2 cellular contexts compared by ENCODE assay signal in genomic region chr2:29329899-29330298, GRCh38.
TF ChIP-seq lines count a peak whose summit lies in the region.

No MANE protein-coding gene starts in this region.

TF ChIP-seq in HCT116, 20 proteins besides CTCF, POLR2A, EP300 and RAD21:
- TF ChIP-seq POLR2AphosphoS5 (IDR thresholded peaks at IDR 0.05; ENCODE audit: low read depth, low read length), result no peak
- TF ChIP-seq, protein P1, sequence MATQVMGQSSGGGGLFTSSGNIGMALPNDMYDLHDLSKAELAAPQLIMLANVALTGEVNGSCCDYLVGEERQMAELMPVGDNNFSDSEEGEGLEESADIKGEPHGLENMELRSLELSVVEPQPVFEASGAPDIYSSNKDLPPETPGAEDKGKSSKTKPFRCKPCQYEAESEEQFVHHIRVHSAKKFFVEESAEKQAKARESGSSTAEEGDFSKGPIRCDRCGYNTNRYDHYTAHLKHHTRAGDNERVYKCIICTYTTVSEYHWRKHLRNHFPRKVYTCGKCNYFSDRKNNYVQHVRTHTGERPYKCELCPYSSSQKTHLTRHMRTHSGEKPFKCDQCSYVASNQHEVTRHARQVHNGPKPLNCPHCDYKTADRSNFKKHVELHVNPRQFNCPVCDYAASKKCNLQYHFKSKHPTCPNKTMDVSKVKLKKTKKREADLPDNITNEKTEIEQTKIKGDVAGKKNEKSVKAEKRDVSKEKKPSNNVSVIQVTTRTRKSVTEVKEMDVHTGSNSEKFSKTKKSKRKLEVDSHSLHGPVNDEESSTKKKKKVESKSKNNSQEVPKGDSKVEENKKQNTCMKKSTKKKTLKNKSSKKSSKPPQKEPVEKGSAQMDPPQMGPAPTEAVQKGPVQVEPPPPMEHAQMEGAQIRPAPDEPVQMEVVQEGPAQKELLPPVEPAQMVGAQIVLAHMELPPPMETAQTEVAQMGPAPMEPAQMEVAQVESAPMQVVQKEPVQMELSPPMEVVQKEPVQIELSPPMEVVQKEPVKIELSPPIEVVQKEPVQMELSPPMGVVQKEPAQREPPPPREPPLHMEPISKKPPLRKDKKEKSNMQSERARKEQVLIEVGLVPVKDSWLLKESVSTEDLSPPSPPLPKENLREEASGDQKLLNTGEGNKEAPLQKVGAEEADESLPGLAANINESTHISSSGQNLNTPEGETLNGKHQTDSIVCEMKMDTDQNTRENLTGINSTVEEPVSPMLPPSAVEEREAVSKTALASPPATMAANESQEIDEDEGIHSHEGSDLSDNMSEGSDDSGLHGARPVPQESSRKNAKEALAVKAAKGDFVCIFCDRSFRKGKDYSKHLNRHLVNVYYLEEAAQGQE (IDR thresholded peaks at IDR 0.05; ENCODE audit: low read depth), result no peak
- no peak for TF ChIP-seq JUND (IDR thresholded peaks at IDR 0.05)
- no peak for TF ChIP-seq SIN3A (IDR thresholded peaks at IDR 0.05; ENCODE audit: low read depth)
- no peak for TF ChIP-seq ATF3 (IDR thresholded peaks at IDR 0.05)
- no peak for TF ChIP-seq SP1 (IDR thresholded peaks at IDR 0.05; ENCODE audit: low read depth)
- no peak for TF ChIP-seq CEBPB (IDR thresholded peaks at IDR 0.05; ENCODE audit: low read depth)
- no peak for TF ChIP-seq FOSL1 (IDR thresholded peaks at IDR 0.05; ENCODE audit: low read depth)
- TF ChIP-seq MAX (IDR thresholded peaks at IDR 0.05), result no peak
- no peak for TF ChIP-seq CBX3 (IDR thresholded peaks at IDR 0.05; ENCODE audit: low read depth)
- no peak for TF ChIP-seq EZH2 (IDR thresholded peaks at IDR 0.05)
- TF ChIP-seq ZBTB33 (IDR thresholded peaks at IDR 0.05; ENCODE audit: extremely low read depth, insufficient replicate concordance, low read length), result no peak
- no peak for TF ChIP-seq ZFX (IDR thresholded peaks at IDR 0.05)
- TF ChIP-seq TCF7L2 (IDR thresholded peaks at IDR 0.05; ENCODE audit: borderline replicate concordance, extremely low read depth, insufficient read depth, insufficient read length), result no peak
- TF ChIP-seq EZH2phosphoT487 (IDR thresholded peaks at IDR 0.05; ENCODE audit: borderline replicate concordance), result no peak
- no peak for TF ChIP-seq YY1 (IDR thresholded peaks at IDR 0.05; ENCODE audit: extremely low read depth, insufficient replicate concordance, low read depth, low read length)
- TF ChIP-seq EGR1 (IDR thresholded peaks at IDR 0.05; ENCODE audit: low read depth), result no peak
- TF ChIP-seq SRF (IDR thresholded peaks at IDR 0.05; ENCODE audit: low read depth), result no peak

TF ChIP-seq in K562, 482 proteins besides CTCF, POLR2A, EP300 and RAD21:
- TF ChIP-seq ZKSCAN8 (CRISPR knock-in tag; IDR thresholded peaks at IDR 0.05), result no peak
- no peak for TF ChIP-seq TGIF2 (CRISPR knock-in tag; IDR thresholded peaks at IDR 0.05)
- TF ChIP-seq, protein P2, sequence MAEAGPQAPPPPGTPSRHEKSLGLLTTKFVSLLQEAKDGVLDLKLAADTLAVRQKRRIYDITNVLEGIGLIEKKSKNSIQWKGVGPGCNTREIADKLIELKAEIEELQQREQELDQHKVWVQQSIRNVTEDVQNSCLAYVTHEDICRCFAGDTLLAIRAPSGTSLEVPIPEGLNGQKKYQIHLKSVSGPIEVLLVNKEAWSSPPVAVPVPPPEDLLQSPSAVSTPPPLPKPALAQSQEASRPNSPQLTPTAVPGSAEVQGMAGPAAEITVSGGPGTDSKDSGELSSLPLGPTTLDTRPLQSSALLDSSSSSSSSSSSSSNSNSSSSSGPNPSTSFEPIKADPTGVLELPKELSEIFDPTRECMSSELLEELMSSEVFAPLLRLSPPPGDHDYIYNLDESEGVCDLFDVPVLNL (CRISPR knock-in tag; IDR thresholded peaks at IDR 0.05; ENCODE audit: low read depth), result no peak
- no peak for TF ChIP-seq ASH1L (IDR thresholded peaks at IDR 0.05; ENCODE audit: borderline replicate concordance, low read depth, partially characterized antibody)
- TF ChIP-seq, protein P3, sequence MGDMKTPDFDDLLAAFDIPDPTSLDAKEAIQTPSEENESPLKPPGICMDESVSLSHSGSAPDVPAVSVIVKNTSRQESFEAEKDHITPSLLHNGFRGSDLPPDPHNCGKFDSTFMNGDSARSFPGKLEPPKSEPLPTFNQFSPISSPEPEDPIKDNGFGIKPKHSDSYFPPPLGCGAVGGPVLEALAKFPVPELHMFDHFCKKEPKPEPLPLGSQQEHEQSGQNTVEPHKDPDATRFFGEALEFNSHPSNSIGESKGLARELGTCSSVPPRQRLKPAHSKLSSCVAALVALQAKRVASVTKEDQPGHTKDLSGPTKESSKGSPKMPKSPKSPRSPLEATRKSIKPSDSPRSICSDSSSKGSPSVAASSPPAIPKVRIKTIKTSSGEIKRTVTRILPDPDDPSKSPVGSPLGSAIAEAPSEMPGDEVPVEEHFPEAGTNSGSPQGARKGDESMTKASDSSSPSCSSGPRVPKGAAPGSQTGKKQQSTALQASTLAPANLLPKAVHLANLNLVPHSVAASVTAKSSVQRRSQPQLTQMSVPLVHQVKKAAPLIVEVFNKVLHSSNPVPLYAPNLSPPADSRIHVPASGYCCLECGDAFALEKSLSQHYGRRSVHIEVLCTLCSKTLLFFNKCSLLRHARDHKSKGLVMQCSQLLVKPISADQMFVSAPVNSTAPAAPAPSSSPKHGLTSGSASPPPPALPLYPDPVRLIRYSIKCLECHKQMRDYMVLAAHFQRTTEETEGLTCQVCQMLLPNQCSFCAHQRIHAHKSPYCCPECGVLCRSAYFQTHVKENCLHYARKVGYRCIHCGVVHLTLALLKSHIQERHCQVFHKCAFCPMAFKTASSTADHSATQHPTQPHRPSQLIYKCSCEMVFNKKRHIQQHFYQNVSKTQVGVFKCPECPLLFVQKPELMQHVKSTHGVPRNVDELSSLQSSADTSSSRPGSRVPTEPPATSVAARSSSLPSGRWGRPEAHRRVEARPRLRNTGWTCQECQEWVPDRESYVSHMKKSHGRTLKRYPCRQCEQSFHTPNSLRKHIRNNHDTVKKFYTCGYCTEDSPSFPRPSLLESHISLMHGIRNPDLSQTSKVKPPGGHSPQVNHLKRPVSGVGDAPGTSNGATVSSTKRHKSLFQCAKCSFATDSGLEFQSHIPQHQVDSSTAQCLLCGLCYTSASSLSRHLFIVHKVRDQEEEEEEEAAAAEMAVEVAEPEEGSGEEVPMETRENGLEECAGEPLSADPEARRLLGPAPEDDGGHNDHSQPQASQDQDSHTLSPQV (IDR thresholded peaks at IDR 0.05), result no peak
- no peak for TF ChIP-seq PTRF (tag; IDR thresholded peaks at IDR 0.05)
- TF ChIP-seq GABPB1 (CRISPR knock-in tag; IDR thresholded peaks at IDR 0.05), result no peak
- TF ChIP-seq MYBL2 (IDR thresholded peaks at IDR 0.05; ENCODE audit: low read depth), result no peak
- no peak for TF ChIP-seq MYBL2 (CRISPR knock-in tag; IDR thresholded peaks at IDR 0.05; ENCODE audit: borderline replicate concordance)
- TF ChIP-seq C11orf30 (IDR thresholded peaks at IDR 0.05; ENCODE audit: low read depth), result no peak
- no peak for TF ChIP-seq CHCHD3 (CRISPR knock-in tag; IDR thresholded peaks at IDR 0.05)
- no peak for TF ChIP-seq HOXB6 (CRISPR knock-in tag; IDR thresholded peaks at IDR 0.05; ENCODE audit: borderline replicate concordance)
- TF ChIP-seq NCOA4 (IDR thresholded peaks at IDR 0.05; ENCODE audit: partially characterized antibody), result no peak
- no peak for TF ChIP-seq CBX2 (IDR thresholded peaks at IDR 0.05; ENCODE audit: insufficient read depth, low read length, poor library complexity, severe bottlenecking)
- no peak for TF ChIP-seq MCM3 (IDR thresholded peaks at IDR 0.05)
- TF ChIP-seq MTA3 (IDR thresholded peaks at IDR 0.05; ENCODE audit: borderline replicate concordance), result no peak
- TF ChIP-seq ZNF707 (CRISPR knock-in tag; conservative IDR thresholded peaks at IDR 0.05), result no peak
